Comparison of ENCODE assay signal across 15 cellular contexts in genomic region chr19:17944301-17944700, GRCh38. TPM values are rescaled to one million over a fixed set of nuclear protein-coding genes. Genes with fewer than 3 reads are reported as not detected.
DNase-seq lines count a peak whose midpoint lies in the region; ATAC-seq and TF ChIP-seq lines count a peak whose summit lies in the region.
"Had no signal": no experiment of that assay in that cellular context is flagged by ENCODE, and none has a peak within 500 bp of the region (broad histone marks: within the 10 kb centered on the region; RNA-seq: fewer than 3 reads in every experiment).

No MANE protein-coding gene starts in this region.

- H3K36me3 Mint-ChIP-seq in chondrocyte (ENCODE audit: low read depth), result no peaks in the 10 kb centered on the region

- H3K4me3 ChIP-seq in HFF-Myc (replicated peaks; ENCODE audit: low read depth, low read length) (no peak overlapping the region), coronary artery (no peak overlapping the region)
- H3K4me3 ChIP-seq: right lobe of liver, SJCRH30, thyroid gland had no signal

- H3K27ac Mint-ChIP-seq in chondrocyte (ENCODE audit: unreplicated experiment), result no peak overlapping the region
- H3K27ac Mint-ChIP-seq: activated B cell treated with CpG ODN at 0.5 μM for 24 hours; activated T-helper 1 cell treated with anti-CD3 and anti-CD28 coated beads, Interleukin-12 subunit alpha, Interleukin-12 subunit beta, Interleukin-2, Interleukin-4 antibody, amounts not matched to agents 30 ng/mL and 10 ng/mL and 1 ng/mL, durations not matched to agents 14 hours and 24 hours and 36 hours had no signal

- H3K27me3 Mint-ChIP-seq in chondrocyte (ENCODE audit: low read depth), result peaks cover 2% of the 10 kb centered on the region
- H3K27me3 Mint-ChIP-seq: activated B cell treated with CpG ODN at 0.5 μM for 24 hours had no signal

- no peak overlapping the region for H3K4me3 Mint-ChIP-seq in chondrocyte (ENCODE audit: unreplicated experiment)
- H3K4me3 Mint-ChIP-seq: activated B cell treated with CpG ODN at 0.5 μM for 24 hours; activated T-helper 1 cell treated with anti-CD3 and anti-CD28 coated beads, Interleukin-12 subunit alpha, Interleukin-12 subunit beta, Interleukin-2, Interleukin-4 antibody, amounts not matched to agents 30 ng/mL and 10 ng/mL and 1 ng/mL, durations not matched to agents 14 hours and 24 hours and 36 hours had no signal

- H3K9me3 Mint-ChIP-seq in chondrocyte (ENCODE audit: low read depth), result no peaks in the 10 kb centered on the region
- H3K9me3 Mint-ChIP-seq: activated B cell treated with CpG ODN at 0.5 μM for 24 hours; activated T-helper 1 cell treated with anti-CD3 and anti-CD28 coated beads, Interleukin-12 subunit alpha, Interleukin-12 subunit beta, Interleukin-2, Interleukin-4 antibody, amounts not matched to agents 30 ng/mL and 10 ng/mL and 1 ng/mL, durations not matched to agents 14 hours and 24 hours and 36 hours had no signal

- no peak for TF ChIP-seq CTCF in HFF-Myc (IDR thresholded peaks at IDR 0.05; ENCODE audit: low read depth, low read length, missing control alignments)
- no peak for TF ChIP-seq CTCF in chondrocyte (IDR thresholded peaks at IDR 0.05)
- no peak for TF ChIP-seq CTCF in coronary artery (IDR thresholded peaks at IDR 0.05)

- peaks cover 9% of the 10 kb centered on the region for H3K4me1 Mint-ChIP-seq in chondrocyte (ENCODE audit: low read depth)

- peak; percentile 48 for DNase-seq in ACHN
- DNase-seq in HFF-Myc (ENCODE audit: extremely low read depth, low read depth), result peak; percentile 73
- DNase-seq in astrocyte of the hippocampus (ENCODE audit: low read depth, low spot score), result peak; percentile 78
- peak; percentile 67 for DNase-seq in glomerular visceral epithelial cell (ENCODE audit: extremely low spot score)
- DNase-seq in chondrocyte (ENCODE audit: low spot score), result no peak
- DNase-seq in stimulated activated CD4-positive, alpha-beta T cell treated with anti-CD3 and anti-CD28 coated beads, Interleukin-15, amount 100 ng/mL, for 24 hours, result no peak
- no peak for DNase-seq in coronary artery (ENCODE audit: low spot score)
- DNase-seq: activated B cell treated with CpG ODN at 0.5 μM for 24 hours, C1 segment of cervical spinal cord, NCI-H510A treated with DMSO at 0.1 percent for 48 hours, right lobe of liver, SJCRH30, thyroid gland had no signal

- in situ Hi-C loops in ACHN (cut with HindIII; ENCODE audit: low pct_ligation_motif_present, low pct_unique_long_range_greater_than_20kb, low sequenced_read_pairs), result no loop called here

- ATAC-seq in HG02938 (IDR thresholded peaks at IDR 0.05; ENCODE audit: unreplicated experiment), result no peak
- ATAC-seq: right lobe of liver had no signal

- no peak overlapping the region for H3K27ac ChIP-seq in coronary artery
- H3K27ac ChIP-seq: right lobe of liver, SJCRH30, thyroid gland had no signal

RNA-seq across cellular contexts. Expression of gene CCDC124, which starts 11.5 kb away (rescaled TPM):
- 71.9 to 94.6 TPM (median 77.4 TPM) in 3 replicates for total RNA-seq in chondrocyte

RNA-seq across cellular contexts. Expression of gene KCNN1, which starts 22.6 kb away (rescaled TPM):
- 0.31 TPM in 1 of 3 replicates, not detected in the others for total RNA-seq in chondrocyte
- total RNA-seq: activated B cell treated with CpG ODN at 0.5 μM for 24 hours; activated T-helper 1 cell treated with anti-CD3 and anti-CD28 coated beads, Interleukin-12 subunit alpha, Interleukin-12 subunit beta, Interleukin-2, Interleukin-4 antibody, amounts not matched to agents 30 ng/mL and 10 ng/mL and 1 ng/mL, durations not matched to agents 14 hours and 24 hours and 36 hours; right lobe of liver; SJCRH30 had no signal

Comparison
In these comparisons a context has a peak if more than half of its experiments do, and no peak if none do; other contexts are left out.
1. DNase-seq: peak in ACHN (single experiment), HFF-Myc (single experiment), astrocyte of the hippocampus (single experiment) and glomerular visceral epithelial cell (single experiment); none in chondrocyte (single experiment), stimulated activated CD4-positive, alpha-beta T cell treated with anti-CD3 and anti-CD28 coated beads, Interleukin-15, amount 100 ng/mL, for 24 hours (single experiment) and coronary artery (single experiment).